17 cellular contexts compared by ENCODE assay signal in genomic region chr2:233487748-233488345, GRCh38.
DNase-seq lines count a peak whose midpoint lies in the region; ATAC-seq, FAIRE-seq and TF ChIP-seq lines count a peak whose summit lies in the region.
"Had no signal": no experiment of that assay in that cellular context is flagged by ENCODE, and none has a peak within 500 bp of the region (broad histone marks: within the 10 kb centered on the region; RNA-seq: fewer than 3 reads in every experiment).

No MANE protein-coding gene starts in this region.

- no peaks in the 10 kb centered on the region for H3K79me2 ChIP-seq in astrocyte (ENCODE audit: insufficient read depth, low read length)

- H3K4me1 Mint-ChIP-seq in astrocyte (ENCODE audit: low read depth, unreplicated experiment), result peaks cover 39% of the 10 kb centered on the region

- H3K27ac Mint-ChIP-seq in astrocyte (ENCODE audit: unreplicated experiment), result peak overlapping the region; percentile 85
- H3K27ac Mint-ChIP-seq: activated naive CD4-positive, alpha-beta T cell treated with anti-CD3 and anti-CD28 coated beads for 36 hours had no signal

- H2AFZ ChIP-seq in astrocyte (ENCODE audit: low read depth, low read length), result no peak overlapping the region

- H3K27me3 Mint-ChIP-seq in astrocyte (ENCODE audit: low read depth, unreplicated experiment), result no peaks in the 10 kb centered on the region

- no peak overlapping the region for H3K4me3 ChIP-seq in astrocyte (ENCODE audit: insufficient read depth, low read depth, low read length)
- H3K4me3 ChIP-seq in left lung, result no peak overlapping the region
- H3K4me3 ChIP-seq in aorta (ENCODE audit: low read length in 2 of 2), result no peak overlapping the region
- H3K4me3 ChIP-seq: pancreas, transverse colon had no signal

- H3K9me3 Mint-ChIP-seq in astrocyte (ENCODE audit: unreplicated experiment), result no peaks in the 10 kb centered on the region
- H3K9me3 Mint-ChIP-seq: activated naive CD4-positive, alpha-beta T cell treated with anti-CD3 and anti-CD28 coated beads for 36 hours had no signal

- 41% methylated on average over 9 of the region's 9 CpGs for WGBS in aorta, 2 donors

- H3K27ac ChIP-seq in astrocyte (ENCODE audit: low read depth, low read length), result peak overlapping the region; percentile 94
- H3K27ac ChIP-seq in left lung, result peak overlapping the region; percentile 42 to 74
- H3K27ac ChIP-seq in aorta (ENCODE audit: low read depth in 1 of 2, low read length in 2 of 2), result peak overlapping the region; percentile 77 to 94
- H3K27ac ChIP-seq: transverse colon had no signal

- peak overlapping the region; percentile 35 for H3K4me2 ChIP-seq in astrocyte (ENCODE audit: low read length)

- intact Hi-C loops in left lung (cut with DNase I), result no loop called here
- intact Hi-C loops in aorta (cut with DNase I), result loop anchor here in 1 of 2 donors (5.0 to 10.0 kb wide), 2 partner anchors 71 to 217 kb away; no protein-coding TSS in a partner anchor

- no peak overlapping the region for H3K4me3 Mint-ChIP-seq in astrocyte (ENCODE audit: unreplicated experiment)
- H3K4me3 Mint-ChIP-seq: activated naive CD4-positive, alpha-beta T cell treated with anti-CD3 and anti-CD28 coated beads for 36 hours had no signal

- peaks cover 8% of the 10 kb centered on the region for H3K36me3 Mint-ChIP-seq in astrocyte (ENCODE audit: low read depth, unreplicated experiment)

- no peaks in the 10 kb centered on the region for H3K9me3 ChIP-seq in astrocyte (ENCODE audit: insufficient read depth, low read depth, low read length)
- H3K9me3 ChIP-seq in left lung, result no peaks in the 10 kb centered on the region
- H3K9me3 ChIP-seq in aorta (ENCODE audit: control insufficient read depth, low read length), result no peaks in the 10 kb centered on the region
- H3K9me3 ChIP-seq: pancreas, transverse colon had no signal

- no peak for FAIRE-seq in astrocyte (lab: Jason Lieb, UNC)
- FAIRE-seq: pancreas had no signal

- TF ChIP-seq CTCF in astrocyte (IDR thresholded peaks at IDR 0.05; ENCODE audit: insufficient read depth, low read depth, low read length) (no peak), left lung (IDR thresholded peaks at IDR 0.05) (no peak)

- H3K9ac ChIP-seq in astrocyte (ENCODE audit: low read length), result peak overlapping the region; percentile 71

- H3K36me3 ChIP-seq in astrocyte (ENCODE audit: insufficient read depth, low read length) (peaks cover 8% of the 10 kb centered on the region), left lung (peaks cover 0 to 49% of the 10 kb centered on the region in 2 donors), aorta (ENCODE audit: control insufficient read depth in 1 of 2, insufficient read depth in 2 of 2, low read length in 1 of 2) (no peaks in the 10 kb centered on the region)

- ATAC-seq in left lung (peak; percentile 49), aorta (ENCODE audit: low FRiP score) (no peak), HG03139 (IDR thresholded peaks at IDR 0.05; ENCODE audit: unreplicated experiment) (no peak), HG02840 (IDR thresholded peaks at IDR 0.05; ENCODE audit: low FRiP score, unreplicated experiment) (no peak)
- ATAC-seq: left colon had no signal

- H3K27me3 ChIP-seq in astrocyte (ENCODE audit: insufficient read depth, low read length) (no peaks in the 10 kb centered on the region), left lung (no peaks in the 10 kb centered on the region), aorta (ENCODE audit: control insufficient read depth in 1 of 2, insufficient read depth in 2 of 2, low read length in 1 of 2) (no peaks in the 10 kb centered on the region)
- H3K27me3 ChIP-seq: pancreas, transverse colon had no signal

- H4K20me1 ChIP-seq in astrocyte (ENCODE audit: insufficient read depth, low read length), result no peaks in the 10 kb centered on the region

- DNase-seq in LHCN-M2 (ENCODE audit: low read depth) (peak; percentile 52), astrocyte (ENCODE audit: low read depth) (peak; percentile 54), left lung (no peak), aorta (no peak), NCI-H82 treated with DMSO at 0.1 percent for 48 hours (lab: John Stamatoyannopoulos, UW; ENCODE audit: unreplicated experiment) (no peak)
- DNase-seq: activated CD4-positive, alpha-beta T cell treated with anti-CD3 and anti-CD28 coated beads for 4 hours; activated CD8-positive, alpha-beta memory T cell treated with anti-CD3 and anti-CD28 coated beads, Interleukin-2, amount 50 U/mL, for 48 hours; activated naive CD4-positive, alpha-beta T cell treated with anti-CD3 and anti-CD28 coated beads for 36 hours; DND-41; effector CD4-positive, alpha-beta T cell; hippocampal formation; left colon; NCI-H1048; pancreas; transverse colon had no signal

- H3K4me1 ChIP-seq in astrocyte (ENCODE audit: insufficient read depth, low read length), result peaks cover 33% of the 10 kb centered on the region
- H3K4me1 ChIP-seq in left lung, result peaks cover 19 to 20% of the 10 kb centered on the region in 2 donors
- H3K4me1 ChIP-seq in aorta (ENCODE audit: control insufficient read depth in 1 of 2, insufficient read depth in 2 of 2, low read length in 2 of 2), result peaks cover 2 to 8% of the 10 kb centered on the region in 2 donors
- H3K4me1 ChIP-seq: transverse colon had no signal

Comparison
In these comparisons a context has a peak if more than half of its experiments do, and no peak if none do; other contexts are left out.
1. DNase-seq: peak in LHCN-M2 (single experiment) and astrocyte (single experiment); none in left lung (0 of 2), aorta (0 of 2) and NCI-H82 treated with DMSO at 0.1 percent for 48 hours (single experiment).
2. Peak in every context shown above with its lines, with median percentiles within 50 percentile points of each other: H3K27ac ChIP-seq.